ENCODE assay signal across 2 cellular contexts in genomic region chr19:6572217-6572616, GRCh38.
TF ChIP-seq lines count a peak whose summit lies in the region.

No MANE protein-coding gene starts in this region.

TF ChIP-seq in GM12878, 131 proteins besides CTCF, POLR2A, EP300 and RAD21 (continued from another document and continues in another):
- TF ChIP-seq, protein P1, sequence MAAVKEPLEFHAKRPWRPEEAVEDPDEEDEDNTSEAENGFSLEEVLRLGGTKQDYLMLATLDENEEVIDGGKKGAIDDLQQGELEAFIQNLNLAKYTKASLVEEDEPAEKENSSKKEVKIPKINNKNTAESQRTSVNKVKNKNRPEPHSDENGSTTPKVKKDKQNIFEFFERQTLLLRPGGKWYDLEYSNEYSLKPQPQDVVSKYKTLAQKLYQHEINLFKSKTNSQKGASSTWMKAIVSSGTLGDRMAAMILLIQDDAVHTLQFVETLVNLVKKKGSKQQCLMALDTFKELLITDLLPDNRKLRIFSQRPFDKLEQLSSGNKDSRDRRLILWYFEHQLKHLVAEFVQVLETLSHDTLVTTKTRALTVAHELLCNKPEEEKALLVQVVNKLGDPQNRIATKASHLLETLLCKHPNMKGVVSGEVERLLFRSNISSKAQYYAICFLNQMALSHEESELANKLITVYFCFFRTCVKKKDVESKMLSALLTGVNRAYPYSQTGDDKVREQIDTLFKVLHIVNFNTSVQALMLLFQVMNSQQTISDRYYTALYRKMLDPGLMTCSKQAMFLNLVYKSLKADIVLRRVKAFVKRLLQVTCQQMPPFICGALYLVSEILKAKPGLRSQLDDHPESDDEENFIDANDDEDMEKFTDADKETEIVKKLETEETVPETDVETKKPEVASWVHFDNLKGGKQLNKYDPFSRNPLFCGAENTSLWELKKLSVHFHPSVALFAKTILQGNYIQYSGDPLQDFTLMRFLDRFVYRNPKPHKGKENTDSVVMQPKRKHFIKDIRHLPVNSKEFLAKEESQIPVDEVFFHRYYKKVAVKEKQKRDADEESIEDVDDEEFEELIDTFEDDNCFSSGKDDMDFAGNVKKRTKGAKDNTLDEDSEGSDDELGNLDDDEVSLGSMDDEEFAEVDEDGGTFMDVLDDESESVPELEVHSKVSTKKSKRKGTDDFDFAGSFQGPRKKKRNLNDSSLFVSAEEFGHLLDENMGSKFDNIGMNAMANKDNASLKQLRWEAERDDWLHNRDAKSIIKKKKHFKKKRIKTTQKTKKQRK (IDR thresholded peaks at IDR 0.05; ENCODE audit: low read depth, low read length): no peak
- TF ChIP-seq SREBF1 (IDR thresholded peaks at IDR 0.05; ENCODE audit: low read length) (no peak), CBFB (IDR thresholded peaks at IDR 0.05; ENCODE audit: low read depth) (no peak), TARDBP (IDR thresholded peaks at IDR 0.05; ENCODE audit: borderline replicate concordance) (no peak), MYC (IDR thresholded peaks at IDR 0.05; ENCODE audit: insufficient read depth, insufficient read length, insufficient replicate concordance, low read length, severe bottlenecking) (no peak), TCF3 (IDR thresholded peaks at IDR 0.05; ENCODE audit: borderline replicate concordance, insufficient read depth, low read depth, low read length) (no peak), IKZF2 (IDR thresholded peaks at IDR 0.05) (peak; percentile 50 to 56; a peak in 2 of 4 replicates), ZBTB11 (CRISPR knock-in tag; IDR thresholded peaks at IDR 0.05) (no peak), SUZ12 (IDR thresholded peaks at IDR 0.05; ENCODE audit: unreplicated experiment) (no peak), SPI1 (IDR thresholded peaks at IDR 0.05; ENCODE audit: borderline replicate concordance, insufficient read depth, low read depth, low read length) (peak; percentile 83; the same call in 1 of the 2 replicates)
- TF ChIP-seq, protein P2, sequence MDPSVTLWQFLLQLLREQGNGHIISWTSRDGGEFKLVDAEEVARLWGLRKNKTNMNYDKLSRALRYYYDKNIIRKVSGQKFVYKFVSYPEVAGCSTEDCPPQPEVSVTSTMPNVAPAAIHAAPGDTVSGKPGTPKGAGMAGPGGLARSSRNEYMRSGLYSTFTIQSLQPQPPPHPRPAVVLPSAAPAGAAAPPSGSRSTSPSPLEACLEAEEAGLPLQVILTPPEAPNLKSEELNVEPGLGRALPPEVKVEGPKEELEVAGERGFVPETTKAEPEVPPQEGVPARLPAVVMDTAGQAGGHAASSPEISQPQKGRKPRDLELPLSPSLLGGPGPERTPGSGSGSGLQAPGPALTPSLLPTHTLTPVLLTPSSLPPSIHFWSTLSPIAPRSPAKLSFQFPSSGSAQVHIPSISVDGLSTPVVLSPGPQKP (IDR thresholded peaks at IDR 0.05; ENCODE audit: low read depth, low read length): no peak
- TF ChIP-seq, protein P3, sequence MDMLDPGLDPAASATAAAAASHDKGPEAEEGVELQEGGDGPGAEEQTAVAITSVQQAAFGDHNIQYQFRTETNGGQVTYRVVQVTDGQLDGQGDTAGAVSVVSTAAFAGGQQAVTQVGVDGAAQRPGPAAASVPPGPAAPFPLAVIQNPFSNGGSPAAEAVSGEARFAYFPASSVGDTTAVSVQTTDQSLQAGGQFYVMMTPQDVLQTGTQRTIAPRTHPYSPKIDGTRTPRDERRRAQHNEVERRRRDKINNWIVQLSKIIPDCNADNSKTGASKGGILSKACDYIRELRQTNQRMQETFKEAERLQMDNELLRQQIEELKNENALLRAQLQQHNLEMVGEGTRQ (IDR thresholded peaks at IDR 0.05; ENCODE audit: borderline replicate concordance, low read depth, low read length): no peak
- TF ChIP-seq, protein P4, sequence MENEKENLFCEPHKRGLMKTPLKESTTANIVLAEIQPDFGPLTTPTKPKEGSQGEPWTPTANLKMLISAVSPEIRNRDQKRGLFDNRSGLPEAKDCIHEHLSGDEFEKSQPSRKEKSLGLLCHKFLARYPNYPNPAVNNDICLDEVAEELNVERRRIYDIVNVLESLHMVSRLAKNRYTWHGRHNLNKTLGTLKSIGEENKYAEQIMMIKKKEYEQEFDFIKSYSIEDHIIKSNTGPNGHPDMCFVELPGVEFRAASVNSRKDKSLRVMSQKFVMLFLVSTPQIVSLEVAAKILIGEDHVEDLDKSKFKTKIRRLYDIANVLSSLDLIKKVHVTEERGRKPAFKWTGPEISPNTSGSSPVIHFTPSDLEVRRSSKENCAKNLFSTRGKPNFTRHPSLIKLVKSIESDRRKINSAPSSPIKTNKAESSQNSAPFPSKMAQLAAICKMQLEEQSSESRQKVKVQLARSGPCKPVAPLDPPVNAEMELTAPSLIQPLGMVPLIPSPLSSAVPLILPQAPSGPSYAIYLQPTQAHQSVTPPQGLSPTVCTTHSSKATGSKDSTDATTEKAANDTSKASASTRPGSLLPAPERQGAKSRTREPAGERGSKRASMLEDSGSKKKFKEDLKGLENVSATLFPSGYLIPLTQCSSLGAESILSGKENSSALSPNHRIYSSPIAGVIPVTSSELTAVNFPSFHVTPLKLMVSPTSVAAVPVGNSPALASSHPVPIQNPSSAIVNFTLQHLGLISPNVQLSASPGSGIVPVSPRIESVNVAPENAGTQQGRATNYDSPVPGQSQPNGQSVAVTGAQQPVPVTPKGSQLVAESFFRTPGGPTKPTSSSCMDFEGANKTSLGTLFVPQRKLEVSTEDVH (IDR thresholded peaks at IDR 0.05; ENCODE audit: low read depth, partially characterized antibody): no peak

TF ChIP-seq in HEK293T, 16 proteins besides CTCF, POLR2A, EP300 and RAD21 (continued from another document):
- no peak for TF ChIP-seq PKNOX1 (IDR thresholded peaks at IDR 0.05)
- TF ChIP-seq FOXM1 (IDR thresholded peaks at IDR 0.05; ENCODE audit: borderline replicate concordance): no peak
- TF ChIP-seq SUZ12 (IDR thresholded peaks at IDR 0.05): no peak
- no peak for TF ChIP-seq L3MBTL2 (conservative IDR thresholded peaks at IDR 0.05)
- no peak for TF ChIP-seq ZNF384 (IDR thresholded peaks at IDR 0.05)
- no peak for TF ChIP-seq ELF4 (IDR thresholded peaks at IDR 0.05)
- TF ChIP-seq HDGF (IDR thresholded peaks at IDR 0.05; ENCODE audit: borderline replicate concordance): no peak
- TF ChIP-seq FOXK2 (IDR thresholded peaks at IDR 0.05): no peak
- no peak for TF ChIP-seq ARNT (IDR thresholded peaks at IDR 0.05)
- TF ChIP-seq FOXA1 (IDR thresholded peaks at IDR 0.05): no peak
- TF ChIP-seq LEF1 (IDR thresholded peaks at IDR 0.05; ENCODE audit: borderline replicate concordance): no peak
- no peak for TF ChIP-seq BHLHE40 (IDR thresholded peaks at IDR 0.05; ENCODE audit: borderline replicate concordance)
